ENCODE assay signal across 12 cellular contexts in genomic region chr6:166005401-166005845, GRCh38.
DNase-seq lines count a peak whose midpoint lies in the region; ATAC-seq and TF ChIP-seq lines count a peak whose summit lies in the region.
"Had no signal": no experiment of that assay in that cellular context is flagged by ENCODE, and none has a peak within 500 bp of the region (broad histone marks: within the 10 kb centered on the region; RNA-seq: fewer than 3 reads in every experiment).

No MANE protein-coding gene starts in this region.

- no peaks in the 10 kb centered on the region for H3K9me3 Mint-ChIP-seq in WTC11
- H3K9me3 Mint-ChIP-seq in activated naive CD4-positive, alpha-beta T cell treated with anti-CD3 and anti-CD28 coated beads, Interleukin-2, amount 50 U/mL, for 72 hours, result no peaks in the 10 kb centered on the region
- H3K9me3 Mint-ChIP-seq in stimulated activated naive B cell treated with anti-CD40 and anti-IgM and Interleukin-4, amounts not matched to agents 10 μg/mL and 1 μg/mL and 100 μg/mL, for 72 hours, result peaks cover 1 to 7% of the 10 kb centered on the region in 2 donors

- peaks cover 76% of the 10 kb centered on the region for H3K27me3 Mint-ChIP-seq in WTC11 (ENCODE audit: low read depth)
- peaks cover 64 to 72% of the 10 kb centered on the region in 2 donors for H3K27me3 Mint-ChIP-seq in stimulated activated naive B cell treated with anti-CD40 and anti-IgM and Interleukin-4, amounts not matched to agents 10 μg/mL and 1 μg/mL and 100 μg/mL, for 72 hours

- no peak overlapping the region for H3K27ac Mint-ChIP-seq in WTC11
- no peak overlapping the region for H3K27ac Mint-ChIP-seq in activated naive CD4-positive, alpha-beta T cell treated with anti-CD3 and anti-CD28 coated beads, Interleukin-2, amount 50 U/mL, for 72 hours
- no peak overlapping the region for H3K27ac Mint-ChIP-seq in stimulated activated naive B cell treated with anti-CD40 and anti-IgM and Interleukin-4, amounts not matched to agents 10 μg/mL and 1 μg/mL and 100 μg/mL, for 72 hours

- ATAC-seq in WTC11, result no peak
- peak; percentile 66 to 75 for ATAC-seq in left cardiac atrium
- no peak for ATAC-seq in activated naive CD4-positive, alpha-beta T cell treated with anti-CD3 and anti-CD28 coated beads, Interleukin-2, amount 50 U/mL, for 72 hours
- ATAC-seq in HG03342 (IDR thresholded peaks at IDR 0.05; ENCODE audit: unreplicated experiment), result no peak
- no peak for ATAC-seq in stimulated activated naive B cell treated with anti-CD40 and anti-IgM and Interleukin-4, amounts not matched to agents 10 μg/mL and 1 μg/mL and 100 μg/mL, for 72 hours (replicated peaks)

- peak; percentile 37 for DNase-seq in AG20443 (ENCODE audit: low spot score)
- no peak for DNase-seq in WTC11 (ENCODE audit: low spot score)
- peak; percentile 85 for DNase-seq in left cardiac atrium
- DNase-seq in pons (ENCODE audit: low spot score), result peak; percentile 3
- no peak for DNase-seq in activated naive CD4-positive, alpha-beta T cell treated with anti-CD3 and anti-CD28 coated beads, Interleukin-2, amount 50 U/mL, for 72 hours (ENCODE audit: low spot score in 2 of 2)
- no peak for DNase-seq in stimulated activated naive B cell treated with anti-CD40 and anti-IgM and Interleukin-4, amounts not matched to agents 10 μg/mL and 1 μg/mL and 100 μg/mL, for 72 hours
- DNase-seq in RKO (ENCODE audit: low spot score), result no peak
- DNase-seq: COR-L47; effector memory CD4-positive, alpha-beta T cell; Kasumi-1; stimulated activated CD4-positive, alpha-beta T cell treated with anti-CD3 and anti-CD28 coated beads, Interleukin-2, amount 100 ng/mL, for 48 hours had no signal

- H3K36me3 Mint-ChIP-seq in WTC11, result no peaks in the 10 kb centered on the region
- H3K36me3 Mint-ChIP-seq in activated naive CD4-positive, alpha-beta T cell treated with anti-CD3 and anti-CD28 coated beads, Interleukin-2, amount 50 U/mL, for 72 hours, result peaks cover 5 to 6% of the 10 kb centered on the region in 2 donors
- H3K36me3 Mint-ChIP-seq in stimulated activated naive B cell treated with anti-CD40 and anti-IgM and Interleukin-4, amounts not matched to agents 10 μg/mL and 1 μg/mL and 100 μg/mL, for 72 hours, result no peaks in the 10 kb centered on the region

- intact Hi-C loops in left cardiac atrium (cut with DNase I), result loop anchor here in 1 of 2 donors (5.0 kb wide), 1 partner anchor 118 kb away; no protein-coding TSS in a partner anchor

- H3K4me3 Mint-ChIP-seq in WTC11, result peak overlapping the region; percentile 49
- no peak overlapping the region for H3K4me3 Mint-ChIP-seq in stimulated activated naive B cell treated with anti-CD40 and anti-IgM and Interleukin-4, amounts not matched to agents 10 μg/mL and 1 μg/mL and 100 μg/mL, for 72 hours

- CTCF ChIA-PET in WTC11 (lab: Charles Lee), result interaction anchor here (1.3 to 2.7 kb wide), 2 partner anchors 27 to 92 kb away, joined by 6 to 18 read pairs; no protein-coding TSS in a partner anchor

- POLR2A ChIA-PET in WTC11 (lab: Charles Lee), result no interaction called here

- peaks cover 29% of the 10 kb centered on the region for H3K4me1 Mint-ChIP-seq in WTC11
- peaks cover 0 to 7% of the 10 kb centered on the region in 2 donors for H3K4me1 Mint-ChIP-seq in stimulated activated naive B cell treated with anti-CD40 and anti-IgM and Interleukin-4, amounts not matched to agents 10 μg/mL and 1 μg/mL and 100 μg/mL, for 72 hours

- TF ChIP-seq CTCF in WTC11 (IDR thresholded peaks at IDR 0.05), result no peak

TF ChIP-seq in WTC11, 78 proteins besides CTCF, POLR2A, EP300 and RAD21:
- TF ChIP-seq, protein P1, sequence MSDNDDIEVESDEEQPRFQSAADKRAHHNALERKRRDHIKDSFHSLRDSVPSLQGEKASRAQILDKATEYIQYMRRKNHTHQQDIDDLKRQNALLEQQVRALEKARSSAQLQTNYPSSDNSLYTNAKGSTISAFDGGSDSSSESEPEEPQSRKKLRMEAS (CRISPR knock-in tag; IDR thresholded peaks at IDR 0.05), result no peak
- TF ChIP-seq SP1 (CRISPR knock-in tag; conservative IDR thresholded peaks at IDR 0.05) (no peak), SMAD3 (CRISPR knock-in tag; IDR thresholded peaks at IDR 0.05; ENCODE audit: borderline replicate concordance) (no peak), ZNF232 (CRISPR knock-in tag; IDR thresholded peaks at IDR 0.05) (no peak), ESRRA (CRISPR knock-in tag; IDR thresholded peaks at IDR 0.05; ENCODE audit: borderline replicate concordance) (no peak), ZNF512 (CRISPR knock-in tag; IDR thresholded peaks at IDR 0.05; ENCODE audit: borderline replicate concordance) (no peak), ZNF138 (CRISPR knock-in tag; conservative IDR thresholded peaks at IDR 0.05) (no peak)
- TF ChIP-seq, protein P2, sequence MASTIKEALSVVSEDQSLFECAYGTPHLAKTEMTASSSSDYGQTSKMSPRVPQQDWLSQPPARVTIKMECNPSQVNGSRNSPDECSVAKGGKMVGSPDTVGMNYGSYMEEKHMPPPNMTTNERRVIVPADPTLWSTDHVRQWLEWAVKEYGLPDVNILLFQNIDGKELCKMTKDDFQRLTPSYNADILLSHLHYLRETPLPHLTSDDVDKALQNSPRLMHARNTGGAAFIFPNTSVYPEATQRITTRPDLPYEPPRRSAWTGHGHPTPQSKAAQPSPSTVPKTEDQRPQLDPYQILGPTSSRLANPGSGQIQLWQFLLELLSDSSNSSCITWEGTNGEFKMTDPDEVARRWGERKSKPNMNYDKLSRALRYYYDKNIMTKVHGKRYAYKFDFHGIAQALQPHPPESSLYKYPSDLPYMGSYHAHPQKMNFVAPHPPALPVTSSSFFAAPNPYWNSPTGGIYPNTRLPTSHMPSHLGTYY (CRISPR knock-in tag; IDR thresholded peaks at IDR 0.05), result no peak
- TF ChIP-seq, protein P3, sequence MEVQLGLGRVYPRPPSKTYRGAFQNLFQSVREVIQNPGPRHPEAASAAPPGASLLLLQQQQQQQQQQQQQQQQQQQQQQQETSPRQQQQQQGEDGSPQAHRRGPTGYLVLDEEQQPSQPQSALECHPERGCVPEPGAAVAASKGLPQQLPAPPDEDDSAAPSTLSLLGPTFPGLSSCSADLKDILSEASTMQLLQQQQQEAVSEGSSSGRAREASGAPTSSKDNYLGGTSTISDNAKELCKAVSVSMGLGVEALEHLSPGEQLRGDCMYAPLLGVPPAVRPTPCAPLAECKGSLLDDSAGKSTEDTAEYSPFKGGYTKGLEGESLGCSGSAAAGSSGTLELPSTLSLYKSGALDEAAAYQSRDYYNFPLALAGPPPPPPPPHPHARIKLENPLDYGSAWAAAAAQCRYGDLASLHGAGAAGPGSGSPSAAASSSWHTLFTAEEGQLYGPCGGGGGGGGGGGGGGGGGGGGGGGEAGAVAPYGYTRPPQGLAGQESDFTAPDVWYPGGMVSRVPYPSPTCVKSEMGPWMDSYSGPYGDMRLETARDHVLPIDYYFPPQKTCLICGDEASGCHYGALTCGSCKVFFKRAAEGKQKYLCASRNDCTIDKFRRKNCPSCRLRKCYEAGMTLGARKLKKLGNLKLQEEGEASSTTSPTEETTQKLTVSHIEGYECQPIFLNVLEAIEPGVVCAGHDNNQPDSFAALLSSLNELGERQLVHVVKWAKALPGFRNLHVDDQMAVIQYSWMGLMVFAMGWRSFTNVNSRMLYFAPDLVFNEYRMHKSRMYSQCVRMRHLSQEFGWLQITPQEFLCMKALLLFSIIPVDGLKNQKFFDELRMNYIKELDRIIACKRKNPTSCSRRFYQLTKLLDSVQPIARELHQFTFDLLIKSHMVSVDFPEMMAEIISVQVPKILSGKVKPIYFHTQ (CRISPR knock-in tag; IDR thresholded peaks at IDR 0.05), result no peak

Comparison
In these comparisons a context has a peak if more than half of its experiments do, and no peak if none do; other contexts are left out.
1. DNase-seq: peak in AG20443 (single experiment), left cardiac atrium (single experiment) and pons (single experiment); none in WTC11 (single experiment), activated naive CD4-positive, alpha-beta T cell treated with anti-CD3 and anti-CD28 coated beads, Interleukin-2, amount 50 U/mL, for 72 hours (0 of 2), stimulated activated naive B cell treated with anti-CD40 and anti-IgM and Interleukin-4, amounts not matched to agents 10 μg/mL and 1 μg/mL and 100 μg/mL, for 72 hours (single experiment) and RKO (single experiment).
2. ATAC-seq: peak in left cardiac atrium (2 of 2); none in WTC11 (single experiment), activated naive CD4-positive, alpha-beta T cell treated with anti-CD3 and anti-CD28 coated beads, Interleukin-2, amount 50 U/mL, for 72 hours (0 of 2), HG03342 (single experiment) and stimulated activated naive B cell treated with anti-CD40 and anti-IgM and Interleukin-4, amounts not matched to agents 10 μg/mL and 1 μg/mL and 100 μg/mL, for 72 hours (0 of 2).